In the genomic region with DNA sequence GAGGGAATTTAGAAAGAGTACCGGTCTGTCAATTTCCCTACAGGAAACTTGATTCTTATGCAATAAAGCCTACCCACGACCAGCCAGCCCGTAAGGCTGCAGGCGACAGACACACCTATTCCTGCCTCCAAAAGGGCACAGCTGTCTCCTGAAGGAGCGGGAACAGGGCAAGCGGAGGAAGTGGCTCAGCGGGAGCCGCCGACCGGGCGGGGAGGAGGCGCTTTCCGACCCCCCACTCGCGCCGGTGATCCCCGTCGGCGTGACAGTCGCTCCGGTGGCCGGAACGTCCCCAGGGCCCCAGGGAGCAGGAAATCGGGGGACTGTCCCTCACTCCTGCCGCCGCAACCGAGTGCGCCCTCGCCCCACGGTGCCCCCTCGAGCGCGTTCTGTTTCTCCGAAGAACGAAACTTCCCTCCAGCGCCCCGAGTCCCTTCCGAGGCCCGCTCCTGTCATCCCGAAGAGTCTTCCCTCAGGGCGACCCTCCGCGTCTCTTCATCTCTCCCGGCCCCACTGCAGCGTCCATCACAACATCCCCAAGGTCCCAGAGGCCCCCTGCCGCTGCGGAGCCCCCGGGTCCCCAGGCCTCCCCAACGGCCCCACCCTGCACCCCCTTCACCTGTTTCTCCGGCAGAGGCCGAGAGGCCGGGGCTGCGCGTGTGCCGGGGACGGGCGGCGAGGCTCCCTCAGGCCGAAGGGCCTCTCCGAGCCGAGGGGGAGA, we compare ENCODE assay signal across 8 cellular contexts. TPM values are rescaled to one million over a fixed set of nuclear protein-coding genes. Genes with fewer than 3 reads are reported as not detected.
DNase-seq lines count a peak whose midpoint lies in the region; ATAC-seq and TF ChIP-seq lines count a peak whose summit lies in the region.

No MANE protein-coding gene starts in this region.

- H3K27me3 ChIP-seq in mucosa of stomach (ENCODE audit: control insufficient read depth, insufficient read depth, low read length): no peaks in the 10 kb centered on the region
- H3K27me3 ChIP-seq in thoracic aorta (replicated peaks; ENCODE audit: insufficient read depth): no peaks in the 10 kb centered on the region

- H3K4me1 ChIP-seq in mucosa of stomach (ENCODE audit: control insufficient read depth, insufficient read depth, low read length) (peaks cover 28% of the 10 kb centered on the region), thoracic aorta (ENCODE audit: control insufficient read depth in 1 of 2, low read depth in 2 of 2) (peaks cover 11 to 37% of the 10 kb centered on the region in 2 donors)

- peaks cover 2% of the 10 kb centered on the region for H3K27me3 Mint-ChIP-seq in endothelial cell (ENCODE audit: unreplicated experiment)

- H3K36me3 Mint-ChIP-seq in endothelial cell (ENCODE audit: low read depth, unreplicated experiment): no peaks in the 10 kb centered on the region

- no peaks in the 10 kb centered on the region for H3K9me3 ChIP-seq in mucosa of stomach (ENCODE audit: control insufficient read depth, low read length)
- no peaks in the 10 kb centered on the region for H3K9me3 ChIP-seq in thoracic aorta

- H3K4me3 ChIP-seq in AG10803 (ENCODE audit: low read length) (peak overlapping the region; percentile 90), mucosa of stomach (ENCODE audit: low read length) (peak overlapping the region; percentile 82), thoracic aorta (peak overlapping the region; percentile 94)

- peak overlapping the region; percentile 99 for H3K9ac ChIP-seq in mucosa of stomach (ENCODE audit: low read length)

- TF ChIP-seq CTCF in AG10803 (conservative IDR thresholded peaks at IDR 0.05; ENCODE audit: low read length) (no peak), endothelial cell (IDR thresholded peaks at IDR 0.05; ENCODE audit: unreplicated experiment) (no peak), thoracic aorta (IDR thresholded peaks at IDR 0.05) (no peak)

- H3K4me3 Mint-ChIP-seq in endothelial cell (ENCODE audit: unreplicated experiment): peak overlapping the region; percentile 95

- H3K4me1 Mint-ChIP-seq in endothelial cell (ENCODE audit: unreplicated experiment): peaks cover 27% of the 10 kb centered on the region

- peak overlapping the region; percentile 89 for H3K27ac Mint-ChIP-seq in endothelial cell (ENCODE audit: unreplicated experiment)

- DNase-seq in AG10803 (ENCODE audit: low read depth): no peak
- DNase-seq in NCI-H1092 treated with DMSO at 0.1 percent for 48 hours (lab: John Stamatoyannopoulos, UW): peak; percentile 47
- DNase-seq in activated CD4-positive, alpha-beta T cell treated with anti-CD3 and anti-CD28 coated beads, Interleukin-2, amount 50 U/mL, for 48 hours: peak; percentile 38 to 42
- peak; percentile 38 for DNase-seq in endothelial cell (ENCODE audit: low spot score)
- no peak for DNase-seq in thoracic aorta (ENCODE audit: low spot score)
- DNase-seq in NCI-H1048 (lab: John Stamatoyannopoulos, UW): no peak

- peak overlapping the region; percentile 99 to 100 for H3K27ac ChIP-seq in thoracic aorta

- H3K9me3 Mint-ChIP-seq in endothelial cell (ENCODE audit: unreplicated experiment): no peaks in the 10 kb centered on the region

- no peaks in the 10 kb centered on the region for H3K36me3 ChIP-seq in mucosa of stomach (ENCODE audit: control insufficient read depth, insufficient read depth, low read length)
- no peaks in the 10 kb centered on the region for H3K36me3 ChIP-seq in thoracic aorta

- ATAC-seq in GM21515 (IDR thresholded peaks at IDR 0.05; ENCODE audit: unreplicated experiment) (peak; percentile 3), thoracic aorta (ENCODE audit: insufficient number of reproducible peaks, low FRiP score, low read depth) (no peak)

RNA-seq across cellular contexts. Expression of gene STAT3, which starts 0.4 kb away (rescaled TPM):
- total RNA-seq in endothelial cell (ENCODE audit: unreplicated experiment): 160 TPM
- 100 to 1,000 TPM; 217 to 360 TPM for total RNA-seq in thoracic aorta

RNA-seq across cellular contexts. Expression of gene CAVIN1, which starts 35.2 kb away (rescaled TPM):
- 334 TPM for total RNA-seq in endothelial cell (ENCODE audit: unreplicated experiment)
- 100 to 1,000 TPM; 579 to 938 TPM for total RNA-seq in thoracic aorta

Comparison
In these comparisons a context has a peak if more than half of its experiments do, and no peak if none do; other contexts are left out.
1. DNase-seq: peak in NCI-H1092 treated with DMSO at 0.1 percent for 48 hours (single experiment), activated CD4-positive, alpha-beta T cell treated with anti-CD3 and anti-CD28 coated beads, Interleukin-2, amount 50 U/mL, for 48 hours (2 of 2) and endothelial cell (single experiment); none in AG10803 (single experiment), thoracic aorta (single experiment) and NCI-H1048 (single experiment).
2. Peak in every context shown above with its lines, with median percentiles within 50 percentile points of each other: H3K4me3 ChIP-seq.